Comparison of ENCODE assay signal across 1 cellular context in the genomic region with DNA sequence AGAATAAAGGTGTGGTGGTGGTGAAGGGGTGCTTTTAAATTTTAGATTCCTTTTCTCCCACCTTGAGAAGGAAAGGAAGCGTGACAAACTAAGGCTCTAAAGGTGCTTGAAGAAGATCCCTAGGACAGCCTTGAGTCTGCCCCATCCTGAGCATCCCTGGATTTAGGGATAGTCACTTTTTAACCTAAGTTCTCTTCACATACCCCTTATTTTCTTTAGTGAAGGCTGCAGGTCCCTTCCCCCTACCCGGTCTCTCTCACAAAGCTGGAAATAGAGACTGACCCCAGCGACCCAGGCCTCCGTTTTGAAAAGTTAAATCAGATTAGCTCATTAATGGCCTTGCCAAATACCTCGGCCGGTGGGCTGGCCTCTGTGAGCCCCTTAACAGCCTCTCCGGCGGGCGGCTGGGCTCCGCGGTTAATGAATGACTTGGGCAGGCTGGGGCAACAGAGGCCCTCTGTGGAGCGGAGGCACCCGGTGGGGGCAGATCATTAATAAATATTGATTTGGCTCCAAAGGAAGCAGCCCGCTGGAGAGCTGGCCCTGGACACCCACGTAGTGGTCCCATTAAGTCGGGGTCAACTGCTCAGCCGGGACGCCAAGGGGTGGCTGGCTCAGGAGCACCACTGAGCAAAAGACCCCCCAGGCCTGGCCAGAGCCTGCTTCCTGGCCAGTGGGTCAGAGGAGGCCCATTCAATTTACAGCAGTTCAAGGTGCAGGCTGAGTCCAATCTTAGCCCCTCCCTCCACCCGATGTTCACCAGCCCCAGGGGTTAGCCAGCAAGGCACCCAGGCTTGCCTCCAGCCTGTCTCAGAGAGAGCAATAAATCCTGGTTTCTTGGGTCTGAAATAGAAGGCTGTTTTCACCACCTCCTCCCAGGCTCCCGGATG.
TF ChIP-seq lines count a peak whose summit lies in the region.

No MANE protein-coding gene starts in this region.

TF ChIP-seq in HepG2, 621 proteins besides CTCF, POLR2A, EP300 and RAD21 (continued from another document and continues in another):
- no peak for TF ChIP-seq MTF2 (CRISPR knock-in tag; IDR thresholded peaks at IDR 0.05; ENCODE audit: borderline replicate concordance)
- peak; percentile 46; the same call in 1 of the 2 replicates for TF ChIP-seq ZC3H13 (CRISPR knock-in tag; IDR thresholded peaks at IDR 0.05)
- TF ChIP-seq ZNF101 (CRISPR knock-in tag; IDR thresholded peaks at IDR 0.05; ENCODE audit: borderline replicate concordance, low read depth): no peak
- TF ChIP-seq RERE (CRISPR knock-in tag; IDR thresholded peaks at IDR 0.05; ENCODE audit: low read depth): peak; percentile 52; the same call in 1 of the 2 replicates
- TF ChIP-seq ONECUT2 (CRISPR knock-in tag; IDR thresholded peaks at IDR 0.05): peak; percentile 94
- peak; percentile 73; the same call in 1 of the 2 replicates for TF ChIP-seq ZNF713 (CRISPR knock-in tag; IDR thresholded peaks at IDR 0.05)
- TF ChIP-seq ZNF670 (CRISPR knock-in tag; IDR thresholded peaks at IDR 0.05; ENCODE audit: borderline replicate concordance): peak; percentile 93
- peak; percentile 32; the same call in 1 of the 2 replicates for TF ChIP-seq ZNF678 (CRISPR knock-in tag; IDR thresholded peaks at IDR 0.05)
- peak; percentile 83 for TF ChIP-seq XRCC5 (optimal IDR thresholded peaks at IDR 0.05; ENCODE audit: low read length)
- TF ChIP-seq TCF7L2 (IDR thresholded peaks at IDR 0.05; ENCODE audit: low read depth, low read length): no peak; the same call in 1 of the 2 replicates
- peak; percentile 69 for TF ChIP-seq RBFOX2 (IDR thresholded peaks at IDR 0.05; ENCODE audit: low read depth, low read length)
- TF ChIP-seq SRSF1 (optimal IDR thresholded peaks at IDR 0.05; ENCODE audit: low read depth, low read length): peak; percentile 96
- peak; percentile 25; the same call in 1 of the 2 replicates for TF ChIP-seq MIER3 (CRISPR knock-in tag; IDR thresholded peaks at IDR 0.05; ENCODE audit: borderline replicate concordance)
- TF ChIP-seq ZFP90 (CRISPR knock-in tag; IDR thresholded peaks at IDR 0.05; ENCODE audit: borderline replicate concordance): peak; percentile 76; the same call in 1 of the 2 replicates
- TF ChIP-seq DZIP1 (CRISPR knock-in tag; IDR thresholded peaks at IDR 0.05): no peak
- TF ChIP-seq IRF2 (CRISPR knock-in tag; IDR thresholded peaks at IDR 0.05): peak; percentile 66; the same call in 1 of the 2 replicates
- TF ChIP-seq, protein P1, sequence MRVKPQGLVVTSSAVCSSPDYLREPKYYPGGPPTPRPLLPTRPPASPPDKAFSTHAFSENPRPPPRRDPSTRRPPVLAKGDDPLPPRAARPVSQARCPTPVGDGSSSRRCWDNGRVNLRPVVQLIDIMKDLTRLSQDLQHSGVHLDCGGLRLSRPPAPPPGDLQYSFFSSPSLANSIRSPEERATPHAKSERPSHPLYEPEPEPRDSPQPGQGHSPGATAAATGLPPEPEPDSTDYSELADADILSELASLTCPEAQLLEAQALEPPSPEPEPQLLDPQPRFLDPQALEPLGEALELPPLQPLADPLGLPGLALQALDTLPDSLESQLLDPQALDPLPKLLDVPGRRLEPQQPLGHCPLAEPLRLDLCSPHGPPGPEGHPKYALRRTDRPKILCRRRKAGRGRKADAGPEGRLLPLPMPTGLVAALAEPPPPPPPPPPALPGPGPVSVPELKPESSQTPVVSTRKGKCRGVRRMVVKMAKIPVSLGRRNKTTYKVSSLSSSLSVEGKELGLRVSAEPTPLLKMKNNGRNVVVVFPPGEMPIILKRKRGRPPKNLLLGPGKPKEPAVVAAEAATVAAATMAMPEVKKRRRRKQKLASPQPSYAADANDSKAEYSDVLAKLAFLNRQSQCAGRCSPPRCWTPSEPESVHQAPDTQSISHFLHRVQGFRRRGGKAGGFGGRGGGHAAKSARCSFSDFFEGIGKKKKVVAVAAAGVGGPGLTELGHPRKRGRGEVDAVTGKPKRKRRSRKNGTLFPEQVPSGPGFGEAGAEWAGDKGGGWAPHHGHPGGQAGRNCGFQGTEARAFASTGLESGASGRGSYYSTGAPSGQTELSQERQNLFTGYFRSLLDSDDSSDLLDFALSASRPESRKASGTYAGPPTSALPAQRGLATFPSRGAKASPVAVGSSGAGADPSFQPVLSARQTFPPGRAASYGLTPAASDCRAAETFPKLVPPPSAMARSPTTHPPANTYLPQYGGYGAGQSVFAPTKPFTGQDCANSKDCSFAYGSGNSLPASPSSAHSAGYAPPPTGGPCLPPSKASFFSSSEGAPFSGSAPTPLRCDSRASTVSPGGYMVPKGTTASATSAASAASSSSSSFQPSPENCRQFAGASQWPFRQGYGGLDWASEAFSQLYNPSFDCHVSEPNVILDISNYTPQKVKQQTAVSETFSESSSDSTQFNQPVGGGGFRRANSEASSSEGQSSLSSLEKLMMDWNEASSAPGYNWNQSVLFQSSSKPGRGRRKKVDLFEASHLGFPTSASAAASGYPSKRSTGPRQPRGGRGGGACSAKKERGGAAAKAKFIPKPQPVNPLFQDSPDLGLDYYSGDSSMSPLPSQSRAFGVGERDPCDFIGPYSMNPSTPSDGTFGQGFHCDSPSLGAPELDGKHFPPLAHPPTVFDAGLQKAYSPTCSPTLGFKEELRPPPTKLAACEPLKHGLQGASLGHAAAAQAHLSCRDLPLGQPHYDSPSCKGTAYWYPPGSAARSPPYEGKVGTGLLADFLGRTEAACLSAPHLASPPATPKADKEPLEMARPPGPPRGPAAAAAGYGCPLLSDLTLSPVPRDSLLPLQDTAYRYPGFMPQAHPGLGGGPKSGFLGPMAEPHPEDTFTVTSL (CRISPR knock-in tag; IDR thresholded peaks at IDR 0.05; ENCODE audit: borderline replicate concordance): peak; percentile 95; the same call in 1 of the 2 replicates
- TF ChIP-seq SMAD1 (CRISPR knock-in tag; IDR thresholded peaks at IDR 0.05; ENCODE audit: borderline replicate concordance, low read depth): 0 out of 2 replicates have a peak, but pooled peaks have one; percentile 44
- TF ChIP-seq, protein P2, sequence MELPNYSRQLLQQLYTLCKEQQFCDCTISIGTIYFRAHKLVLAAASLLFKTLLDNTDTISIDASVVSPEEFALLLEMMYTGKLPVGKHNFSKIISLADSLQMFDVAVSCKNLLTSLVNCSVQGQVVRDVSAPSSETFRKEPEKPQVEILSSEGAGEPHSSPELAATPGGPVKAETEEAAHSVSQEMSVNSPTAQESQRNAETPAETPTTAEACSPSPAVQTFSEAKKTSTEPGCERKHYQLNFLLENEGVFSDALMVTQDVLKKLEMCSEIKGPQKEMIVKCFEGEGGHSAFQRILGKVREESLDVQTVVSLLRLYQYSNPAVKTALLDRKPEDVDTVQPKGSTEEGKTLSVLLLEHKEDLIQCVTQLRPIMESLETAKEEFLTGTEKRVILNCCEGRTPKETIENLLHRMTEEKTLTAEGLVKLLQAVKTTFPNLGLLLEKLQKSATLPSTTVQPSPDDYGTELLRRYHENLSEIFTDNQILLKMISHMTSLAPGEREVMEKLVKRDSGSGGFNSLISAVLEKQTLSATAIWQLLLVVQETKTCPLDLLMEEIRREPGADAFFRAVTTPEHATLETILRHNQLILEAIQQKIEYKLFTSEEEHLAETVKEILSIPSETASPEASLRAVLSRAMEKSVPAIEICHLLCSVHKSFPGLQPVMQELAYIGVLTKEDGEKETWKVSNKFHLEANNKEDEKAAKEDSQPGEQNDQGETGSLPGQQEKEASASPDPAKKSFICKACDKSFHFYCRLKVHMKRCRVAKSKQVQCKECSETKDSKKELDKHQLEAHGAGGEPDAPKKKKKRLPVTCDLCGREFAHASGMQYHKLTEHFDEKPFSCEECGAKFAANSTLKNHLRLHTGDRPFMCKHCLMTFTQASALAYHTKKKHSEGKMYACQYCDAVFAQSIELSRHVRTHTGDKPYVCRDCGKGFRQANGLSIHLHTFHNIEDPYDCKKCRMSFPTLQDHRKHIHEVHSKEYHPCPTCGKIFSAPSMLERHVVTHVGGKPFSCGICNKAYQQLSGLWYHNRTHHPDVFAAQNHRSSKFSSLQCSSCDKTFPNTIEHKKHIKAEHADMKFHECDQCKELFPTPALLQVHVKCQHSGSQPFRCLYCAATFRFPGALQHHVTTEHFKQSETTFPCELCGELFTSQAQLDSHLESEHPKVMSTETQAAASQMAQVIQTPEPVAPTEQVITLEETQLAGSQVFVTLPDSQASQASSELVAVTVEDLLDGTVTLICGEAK (IDR thresholded peaks at IDR 0.05): no peak
- TF ChIP-seq, protein P2 (CRISPR knock-in tag; IDR thresholded peaks at IDR 0.05): no peak; the same call in 1 of the 2 replicates
- TF ChIP-seq, protein P3, sequence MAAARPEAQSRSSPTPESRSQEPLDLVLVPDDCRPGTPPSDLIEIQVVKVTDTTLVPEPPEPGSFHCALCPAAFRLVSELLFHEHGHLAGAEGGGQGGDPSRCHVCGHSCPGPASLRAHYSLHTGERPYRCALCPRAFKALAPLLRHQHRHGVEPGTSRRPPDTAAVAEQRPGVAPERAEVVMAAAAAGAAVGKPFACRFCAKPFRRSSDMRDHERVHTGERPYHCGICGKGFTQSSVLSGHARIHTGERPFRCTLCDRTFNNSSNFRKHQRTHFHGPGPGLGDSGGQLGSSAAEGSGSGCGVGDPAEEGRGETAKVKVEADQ (CRISPR knock-in tag; IDR thresholded peaks at IDR 0.05; ENCODE audit: borderline replicate concordance): peak; percentile 20; the same call in 1 of the 2 replicates
- 0 out of 2 replicates have a peak, but pooled peaks have one; percentile 51 for TF ChIP-seq MXD4 (CRISPR knock-in tag; IDR thresholded peaks at IDR 0.05)
- no peak for TF ChIP-seq SOX6 (IDR thresholded peaks at IDR 0.05)
- TF ChIP-seq SOX6 (CRISPR knock-in tag; IDR thresholded peaks at IDR 0.05): peak; percentile 93
